ENCODE assay signal across 16 cellular contexts in the genomic region with DNA sequence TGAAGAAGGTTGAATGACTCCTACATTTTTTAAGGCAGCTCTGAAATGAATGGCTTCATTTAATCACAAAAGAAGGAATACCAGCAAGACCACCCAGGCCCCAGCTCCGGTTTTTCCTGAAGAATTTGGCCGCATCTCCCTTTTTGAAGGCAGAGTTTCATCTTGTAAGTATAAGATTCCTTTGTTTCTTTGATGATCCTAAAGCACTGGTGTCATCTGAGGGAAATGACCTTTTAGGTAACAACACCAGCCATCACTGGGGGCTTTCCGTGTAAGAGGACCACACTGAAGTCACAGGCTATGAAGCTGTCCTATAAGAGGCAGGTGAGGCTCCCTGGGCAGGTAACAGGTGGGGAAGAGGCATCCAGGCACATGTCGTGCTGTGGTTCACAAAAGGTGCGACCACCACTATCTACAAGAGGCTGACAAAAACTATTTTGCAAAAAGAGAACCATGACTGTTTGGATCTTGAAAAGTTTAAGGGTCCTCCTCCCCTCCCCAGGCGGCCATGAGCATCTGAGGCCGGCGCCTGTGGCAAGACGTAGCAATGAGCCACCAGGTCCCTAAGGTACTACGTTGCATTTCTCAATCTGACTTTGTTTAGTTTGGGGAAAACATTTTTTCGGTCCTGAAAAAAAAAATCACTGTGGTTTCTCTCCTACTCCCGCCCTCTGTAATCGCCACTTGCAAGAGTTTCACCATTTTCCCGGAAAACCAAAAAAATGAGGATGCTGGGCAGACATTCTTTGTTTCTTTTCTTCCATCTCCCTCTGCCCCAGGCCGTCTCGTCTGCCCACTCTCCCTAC. TPM values are rescaled to one million over a fixed set of nuclear protein-coding genes. Genes with fewer than 3 reads are reported as not detected.
DNase-seq lines count a peak whose midpoint lies in the region; ATAC-seq, FAIRE-seq and TF ChIP-seq lines count a peak whose summit lies in the region.
"Had no signal": no experiment of that assay in that cellular context is flagged by ENCODE, and none has a peak within 500 bp of the region (broad histone marks: within the 10 kb centered on the region; RNA-seq: fewer than 3 reads in every experiment).

No MANE protein-coding gene starts in this region.

- WGBS in upper lobe of left lung, 2 donors: 76 to 90% methylated on average over 16 of the region's 16 CpGs
- WGBS in right cardiac atrium: 90% methylated on average over 16 of the region's 16 CpGs

- DNase-seq in activated naive CD4-positive, alpha-beta T cell treated with anti-CD3 and anti-CD28 coated beads, Interleukin-2, amount 50 U/mL, for 16 hours: no peak
- DNase-seq in astrocyte (ENCODE audit: low read depth) (no peak), islet precursor cell (peak; percentile 81), upper lobe of left lung (peak in 1 of 2 donors; percentile 15), right cardiac atrium (no peak), Right ventricle myocardium superior (no peak)
- DNase-seq: activated CD8-positive, alpha-beta memory T cell treated with anti-CD3 and anti-CD28 coated beads, Interleukin-2, amount 10 ng/mL, durations not matched to agents 7 days and 5 days; activated naive CD8-positive, alpha-beta T cell treated with anti-CD3 and anti-CD28 coated beads, Interleukin-2, amount 10 ng/mL, durations not matched to agents 7 days and 5 days; cortex of kidney; NCI-H1694 treated with DMSO at 0.1 percent for 48 hours; NCI-H524 treated with DMSO at 0.1 percent for 48 hours; SHP77 had no signal

- H4K20me1 ChIP-seq in astrocyte (ENCODE audit: insufficient read depth, low read length): no peaks in the 10 kb centered on the region

- no peak for TF ChIP-seq POLR2A in upper lobe of left lung (IDR thresholded peaks at IDR 0.05)

- H3K36me3 Mint-ChIP-seq in activated naive CD4-positive, alpha-beta T cell treated with anti-CD3 and anti-CD28 coated beads, Interleukin-2, amount 50 U/mL, for 24 hours: no peaks in the 10 kb centered on the region
- no peaks in the 10 kb centered on the region for H3K36me3 Mint-ChIP-seq in astrocyte (ENCODE audit: low read depth, unreplicated experiment)
- H3K36me3 Mint-ChIP-seq: activated CD8-positive, alpha-beta memory T cell treated with anti-CD3 and anti-CD28 coated beads, Interleukin-2, amount 10 ng/mL, durations not matched to agents 7 days and 5 days; activated naive CD8-positive, alpha-beta T cell treated with anti-CD3 and anti-CD28 coated beads, Interleukin-2, amount 10 ng/mL, durations not matched to agents 7 days and 5 days had no signal

- H3K36me3 ChIP-seq in astrocyte (ENCODE audit: insufficient read depth, low read length) (no peaks in the 10 kb centered on the region), upper lobe of left lung (no peaks in the 10 kb centered on the region)

- no peak for FAIRE-seq in astrocyte (lab: Jason Lieb, UNC)
- FAIRE-seq: frontal cortex, islet of Langerhans had no signal

- H3K4me1 Mint-ChIP-seq in activated naive CD4-positive, alpha-beta T cell treated with anti-CD3 and anti-CD28 coated beads, Interleukin-2, amount 50 U/mL, for 24 hours: peaks cover 10% of the 10 kb centered on the region
- peaks cover 29% of the 10 kb centered on the region for H3K4me1 Mint-ChIP-seq in astrocyte (ENCODE audit: low read depth, unreplicated experiment)

- H3K4me3 ChIP-seq in astrocyte (ENCODE audit: insufficient read depth, low read depth, low read length) (no peak overlapping the region), upper lobe of left lung (no peak overlapping the region), right cardiac atrium (ENCODE audit: low read length) (no peak overlapping the region)

- peak overlapping the region; percentile 33 for H3K27ac Mint-ChIP-seq in activated naive CD4-positive, alpha-beta T cell treated with anti-CD3 and anti-CD28 coated beads, Interleukin-2, amount 50 U/mL, for 24 hours
- peak overlapping the region; percentile 21 for H3K27ac Mint-ChIP-seq in astrocyte (ENCODE audit: unreplicated experiment)
- H3K27ac Mint-ChIP-seq: activated CD8-positive, alpha-beta memory T cell treated with anti-CD3 and anti-CD28 coated beads, Interleukin-2, amount 10 ng/mL, durations not matched to agents 7 days and 5 days; activated naive CD8-positive, alpha-beta T cell treated with anti-CD3 and anti-CD28 coated beads, Interleukin-2, amount 10 ng/mL, durations not matched to agents 7 days and 5 days had no signal

- ATAC-seq in upper lobe of left lung (ENCODE audit: low FRiP score in 2 of 2) (no peak), right cardiac atrium (no peak), Right ventricle myocardium superior (ENCODE audit: poor library complexity) (no peak), HG02678 (IDR thresholded peaks at IDR 0.05; ENCODE audit: unreplicated experiment) (no peak)
- ATAC-seq: activated CD8-positive, alpha-beta memory T cell treated with anti-CD3 and anti-CD28 coated beads, Interleukin-2, amount 10 ng/mL, durations not matched to agents 7 days and 5 days had no signal

- H3K9me3 ChIP-seq in astrocyte (ENCODE audit: insufficient read depth, low read depth, low read length) (no peaks in the 10 kb centered on the region), upper lobe of left lung (no peaks in the 10 kb centered on the region), right cardiac atrium (ENCODE audit: control insufficient read depth, low read length) (no peaks in the 10 kb centered on the region)

- TF ChIP-seq EP300 in upper lobe of left lung (IDR thresholded peaks at IDR 0.05): no peak

- H3K79me2 ChIP-seq in astrocyte (ENCODE audit: insufficient read depth, low read length): no peaks in the 10 kb centered on the region

- TF ChIP-seq CTCF in astrocyte (IDR thresholded peaks at IDR 0.05; ENCODE audit: insufficient read depth, low read depth, low read length) (no peak), upper lobe of left lung (IDR thresholded peaks at IDR 0.05) (no peak)

- no peak overlapping the region for H3K4me3 Mint-ChIP-seq in activated naive CD4-positive, alpha-beta T cell treated with anti-CD3 and anti-CD28 coated beads, Interleukin-2, amount 50 U/mL, for 24 hours
- no peak overlapping the region for H3K4me3 Mint-ChIP-seq in astrocyte (ENCODE audit: unreplicated experiment)
- H3K4me3 Mint-ChIP-seq: activated CD8-positive, alpha-beta memory T cell treated with anti-CD3 and anti-CD28 coated beads, Interleukin-2, amount 10 ng/mL, durations not matched to agents 7 days and 5 days; activated naive CD8-positive, alpha-beta T cell treated with anti-CD3 and anti-CD28 coated beads, Interleukin-2, amount 10 ng/mL, durations not matched to agents 7 days and 5 days had no signal

- peak overlapping the region; percentile 38 for H2AFZ ChIP-seq in astrocyte (ENCODE audit: low read depth, low read length)

- H3K27me3 ChIP-seq in astrocyte (ENCODE audit: insufficient read depth, low read length): no peaks in the 10 kb centered on the region
- no peaks in the 10 kb centered on the region for H3K27me3 ChIP-seq in upper lobe of left lung
- H3K27me3 ChIP-seq in right cardiac atrium (ENCODE audit: control insufficient read depth, insufficient read depth): no peaks in the 10 kb centered on the region

- H3K9ac ChIP-seq in astrocyte (ENCODE audit: low read length): peak overlapping the region; percentile 76

- H3K4me2 ChIP-seq in astrocyte (ENCODE audit: low read length): peak overlapping the region; percentile 59

- H3K27ac ChIP-seq in astrocyte (ENCODE audit: low read depth, low read length) (peak overlapping the region; percentile 93), upper lobe of left lung (peak overlapping the region; percentile 6 to 76 (median 56)), right cardiac atrium (ENCODE audit: low read length) (no peak overlapping the region)

- intact Hi-C loops in right cardiac atrium (cut with DNase I) (no loop called here), Right ventricle myocardium superior (cut with DNase I) (no loop called here)

- no peaks in the 10 kb centered on the region for H3K27me3 Mint-ChIP-seq in activated naive CD4-positive, alpha-beta T cell treated with anti-CD3 and anti-CD28 coated beads, Interleukin-2, amount 50 U/mL, for 24 hours
- no peaks in the 10 kb centered on the region for H3K27me3 Mint-ChIP-seq in astrocyte (ENCODE audit: low read depth, unreplicated experiment)

- H3K4me1 ChIP-seq in astrocyte (ENCODE audit: insufficient read depth, low read length) (peaks cover 37% of the 10 kb centered on the region), upper lobe of left lung (peaks cover 12 to 18% (median 17%) of the 10 kb centered on the region in 4 donors), right cardiac atrium (ENCODE audit: control insufficient read depth, insufficient read depth, low read length) (no peaks in the 10 kb centered on the region)

- no peaks in the 10 kb centered on the region for H3K9me3 Mint-ChIP-seq in activated naive CD4-positive, alpha-beta T cell treated with anti-CD3 and anti-CD28 coated beads, Interleukin-2, amount 50 U/mL, for 24 hours
- H3K9me3 Mint-ChIP-seq in astrocyte (ENCODE audit: unreplicated experiment): no peaks in the 10 kb centered on the region
- H3K9me3 Mint-ChIP-seq: activated naive CD8-positive, alpha-beta T cell treated with anti-CD3 and anti-CD28 coated beads, Interleukin-2, amount 10 ng/mL, durations not matched to agents 7 days and 5 days had no signal

RNA-seq across cellular contexts. Expression of a gene that starts 46.3 kb away (rescaled TPM):
- total RNA-seq in astrocyte (122 and 126 TPM in 2 replicates), upper lobe of left lung (100 to 1,000 TPM in 3 of 6 donors, 10 to 100 TPM in 3; 83.8 to 157 (median 116) TPM), right cardiac atrium (100 to 1,000 TPM in 3 of 4 donors, 10 to 100 TPM in 1; 92.3 to 123 (median 108) TPM), Right ventricle myocardium superior (119 TPM)
- 69.3 TPM for polyA plus RNA-seq in right cardiac atrium
